8 cellular contexts compared by ENCODE assay signal in genomic region chr1:244052011-244052727, GRCh38. TPM values are rescaled to one million over a fixed set of nuclear protein-coding genes. Genes with fewer than 3 reads are reported as not detected.
A peak's percentile ranks its signal among the peaks of the same experiment; 100 is the strongest.
DNase-seq lines count a peak whose midpoint lies in the region; ATAC-seq and TF ChIP-seq lines count a peak whose summit lies in the region.
"Had no signal": no experiment of that assay in that cellular context is flagged by ENCODE, and none has a peak within 500 bp of the region (broad histone marks: within the 10 kb centered on the region; RNA-seq: fewer than 3 reads in every experiment).

No MANE protein-coding gene starts in this region.

- ATAC-seq in gastrocnemius medialis (peak in 1 of 2 donors; percentile 31), HG02678 (IDR thresholded peaks at IDR 0.05; ENCODE audit: unreplicated experiment) (no peak), HG02981 (IDR thresholded peaks at IDR 0.05; ENCODE audit: unreplicated experiment) (no peak)

- H3K9me3 ChIP-seq in HAP-1: no peaks in the 10 kb centered on the region
- H3K9me3 ChIP-seq in colonic mucosa: no peaks in the 10 kb centered on the region
- H3K9me3 ChIP-seq in gastrocnemius medialis: no peaks in the 10 kb centered on the region

- H3K4me1 ChIP-seq in HAP-1 (peaks cover 42% of the 10 kb centered on the region), colonic mucosa (no peaks in the 10 kb centered on the region), gastrocnemius medialis (peaks cover 36 to 54% of the 10 kb centered on the region in 2 donors)

- no peak for TF ChIP-seq POLR2A in gastrocnemius medialis (IDR thresholded peaks at IDR 0.05)

- in situ Hi-C loops in HAP-1 (cut with MboI; ENCODE audit: low sequenced_read_pairs) (no loop called here), gastrocnemius medialis (cut with MboI; ENCODE audit: low sequenced_read_pairs in 4 of 4) (loop anchor here in 1 of 4 donors (25.0 kb wide), 1 partner anchor 185 kb away; no protein-coding TSS in a partner anchor)

- H3K27me3 ChIP-seq in HAP-1 (ENCODE audit: low read depth) (no peaks in the 10 kb centered on the region), colonic mucosa (no peaks in the 10 kb centered on the region), gastrocnemius medialis (no peaks in the 10 kb centered on the region)

- H3K36me3 ChIP-seq in HAP-1 (replicated peaks) (peaks cover 12% of the 10 kb centered on the region), colonic mucosa (peaks cover 11% of the 10 kb centered on the region), gastrocnemius medialis (peaks cover 0 to 21% of the 10 kb centered on the region in 2 donors)

- intact Hi-C loops in colonic mucosa (cut with DNase I): no loop called here
- intact Hi-C loops in gastrocnemius medialis (cut with DNase I; ENCODE audit: low total_unique reads): loop anchor here (2.0 kb wide), 1 partner anchor 601 kb away; the partner anchor contains the start of gene DESI2

- H3K4me3 ChIP-seq in HAP-1: no peak overlapping the region
- H3K4me3 ChIP-seq in colonic mucosa: no peak overlapping the region
- H3K4me3 ChIP-seq in gastrocnemius medialis: peak overlapping the region in 3 of 4 donors; percentile 2 to 71 (median 4)

- DNase-seq in HAP-1 (ENCODE audit: low spot score in 2 of 2) (peak; percentile 49 to 68), NCI-H524 (lab: John Stamatoyannopoulos, UW) (peak; percentile 94 to 96), colonic mucosa (no peak), gastrocnemius medialis (peak in 1 of 2 donors; percentile 32), NCI-H526 (lab: John Stamatoyannopoulos, UW) (no peak)
- DNase-seq: activated B cell treated with CpG ODN at 0.5 μM for 24 hours had no signal

- TF ChIP-seq CTCF in colonic mucosa (IDR thresholded peaks at IDR 0.05) (no peak), gastrocnemius medialis (IDR thresholded peaks at IDR 0.05 in 4 of 5, conservative IDR thresholded peaks at IDR 0.05 in 1 of 5) (no peak)

- H3K9ac ChIP-seq in colonic mucosa (ENCODE audit: low read depth in 2 of 2, low read length in 2 of 2): peak overlapping the region in 1 of 2 donors; percentile 1

- H3K27ac ChIP-seq in colonic mucosa: peak overlapping the region; percentile 28
- H3K27ac ChIP-seq in gastrocnemius medialis: peak overlapping the region; percentile 75 to 90 (median 86)

RNA-seq across cellular contexts. Expression of gene ZBTB18, which starts 1.1 kb away (rescaled TPM):
- total RNA-seq in colonic mucosa (10 to 100 TPM; 15.0 to 23.8 TPM), gastrocnemius medialis (10 to 100 TPM; 48.2 to 60.7 (median 55.5) TPM)

Comparison
In these comparisons a context has a peak if more than half of its experiments do, and no peak if none do; other contexts are left out.
1. DNase-seq: peak in HAP-1 (2 of 2) and NCI-H524 (2 of 2); none in colonic mucosa (single experiment) and NCI-H526 (0 of 2).
2. H3K4me3 ChIP-seq: peak in gastrocnemius medialis (3 of 4); none in HAP-1 (single experiment) and colonic mucosa (single experiment).